7 cellular contexts compared by ENCODE assay signal in genomic region chr5:108998216-108998615, GRCh38.
"Had no signal": no experiment of that assay in that cellular context is flagged by ENCODE, and none has a peak within 500 bp of the region (broad histone marks: within the 10 kb centered on the region; RNA-seq: fewer than 3 reads in every experiment).

No MANE protein-coding gene starts in this region.

- H3K36me3 ChIP-seq: HAP-1 had no signal

- H3K9ac ChIP-seq: KMS-11 had no signal

- ATAC-seq: HCT116 had no signal

- H3K9me3 ChIP-seq: HAP-1 had no signal

- H3K4me1 ChIP-seq: HAP-1 had no signal

- H3K4me3 ChIP-seq: HAP-1 had no signal

- DNase-seq: GOT3, H7, HFFc6, KBM-7 had no signal
